In the genomic region with DNA sequence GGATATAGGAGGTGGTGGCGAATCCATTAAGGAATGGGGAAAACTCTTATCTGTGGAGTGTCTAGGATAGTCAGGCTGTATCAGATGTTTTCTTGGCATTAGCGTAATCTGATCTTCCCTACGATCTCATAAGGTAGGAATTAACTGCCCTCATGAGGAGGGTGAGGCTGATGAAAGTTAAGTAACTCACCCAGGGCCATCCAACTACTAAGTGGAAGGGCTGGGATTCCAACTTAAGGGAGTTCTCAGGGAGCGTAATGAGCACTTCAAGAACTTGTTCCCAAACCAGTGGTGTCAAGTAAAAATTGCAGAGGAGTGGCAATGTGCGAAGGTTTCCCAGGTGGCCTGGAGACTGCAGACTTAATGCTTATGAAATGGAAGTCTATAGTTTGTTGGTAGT, we compare ENCODE assay signal across 15 cellular contexts. TPM values are rescaled to one million over a fixed set of nuclear protein-coding genes. Genes with fewer than 3 reads are reported as not detected.
DNase-seq lines count a peak whose midpoint lies in the region; ATAC-seq and TF ChIP-seq lines count a peak whose summit lies in the region.
"Had no signal": no experiment of that assay in that cellular context is flagged by ENCODE, and none has a peak within 500 bp of the region (broad histone marks: within the 10 kb centered on the region; RNA-seq: fewer than 3 reads in every experiment).

No MANE protein-coding gene starts in this region.

- no peak for TF ChIP-seq CTCF in AG04449 (IDR thresholded peaks at IDR 0.05; ENCODE audit: insufficient read depth, low read length, missing control alignments)
- no peak for TF ChIP-seq CTCF in HCT116 (IDR thresholded peaks at IDR 0.05 in 2 of 3, conservative IDR thresholded peaks at IDR 0.05 in 1 of 3; ENCODE audit: borderline replicate concordance in 1 of 3, insufficient read depth in 1 of 3, low read depth in 2 of 3, low read length in 2 of 3)

- DNase-seq in AG04449 (ENCODE audit: low read depth, low spot score) = peak; percentile 12
- no peak for DNase-seq in HCT116 (ENCODE audit: low read depth, low spot score)
- peak; percentile 34 for DNase-seq in SW480 (ENCODE audit: low spot score)
- DNase-seq in islet precursor cell = peak; percentile 76
- no peak for DNase-seq in MG63
- DNase-seq in effector memory CD8-positive, alpha-beta T cell = no peak
- DNase-seq: activated CD8-positive, alpha-beta T cell treated with anti-CD3 and anti-CD28 coated beads for 36 hours; glutamatergic neuron; NCI-H1417 treated with DMSO at 0.1 percent for 48 hours; T-helper 17 cell had no signal

- no peaks in the 10 kb centered on the region for H3K36me3 Mint-ChIP-seq in effector memory CD8-positive, alpha-beta T cell (ENCODE audit: insufficient read depth)
- H3K36me3 Mint-ChIP-seq: activated naive CD4-positive, alpha-beta T cell treated with anti-CD3 and anti-CD28 coated beads, Interleukin-2, amount 50 U/mL, for 24 hours; memory B cell; stimulated activated memory B cell treated with anti-CD40 and anti-IgM and Interleukin-4, amounts not matched to agents 10 μg/mL and 1 μg/mL and 100 μg/mL, for 72 hours had no signal

- no TSS peak for BruUV-seq in HCT116 (replicated peaks; lab: Mats Ljungman, UMichigan)

- TF ChIP-seq POLR2A in HCT116 (IDR thresholded peaks at IDR 0.05; ENCODE audit: borderline replicate concordance, extremely low read depth, insufficient read depth, insufficient read length) = no peak

- RAD21 ChIA-PET in HCT116 (lab: Charles Lee; ENCODE audit: low non-redundant PET in 1 of 2, low total read pairs in 2 of 2, uncharacterized antibody in 2 of 2, unreplicated experiment in 2 of 2) = no interaction called here

- CTCF ChIA-PET in AG04449 (lab: Yijun Ruan, JAX) = interaction anchor here (1.1 to 1.5 kb wide), 2 partner anchors 11 to 18 kb away, joined by 4 read pairs; no protein-coding TSS in a partner anchor
- CTCF ChIA-PET in HCT116 (lab: Charles Lee) = no interaction called here

- H3K27me3 ChIP-seq in HCT116 (ENCODE audit: insufficient read depth, low read length) (no peaks in the 10 kb centered on the region), MG63 (no peaks in the 10 kb centered on the region)

- H3K27ac Mint-ChIP-seq in effector memory CD8-positive, alpha-beta T cell = no peak overlapping the region
- H3K27ac Mint-ChIP-seq: activated CD8-positive, alpha-beta T cell treated with anti-CD3 and anti-CD28 coated beads for 36 hours; activated naive CD4-positive, alpha-beta T cell treated with anti-CD3 and anti-CD28 coated beads, Interleukin-2, amount 50 U/mL, for 24 hours; memory B cell; stimulated activated memory B cell treated with anti-CD40 and anti-IgM and Interleukin-4, amounts not matched to agents 10 μg/mL and 1 μg/mL and 100 μg/mL, for 72 hours; T-helper 17 cell had no signal

- peak overlapping the region; percentile 21 for H3K4me2 ChIP-seq in HCT116 (ENCODE audit: low read length)

- H3K4me1 Mint-ChIP-seq in effector memory CD8-positive, alpha-beta T cell (ENCODE audit: low read depth in 2 of 2) = no peaks in the 10 kb centered on the region
- H3K4me1 Mint-ChIP-seq: activated naive CD4-positive, alpha-beta T cell treated with anti-CD3 and anti-CD28 coated beads, Interleukin-2, amount 50 U/mL, for 24 hours; memory B cell; stimulated activated memory B cell treated with anti-CD40 and anti-IgM and Interleukin-4, amounts not matched to agents 10 μg/mL and 1 μg/mL and 100 μg/mL, for 72 hours; T-helper 17 cell had no signal

- ATAC-seq in HCT116 = no peak
- ATAC-seq in GM21576 (IDR thresholded peaks at IDR 0.05; ENCODE audit: unreplicated experiment) = no peak
- no peak for ATAC-seq in HG03520 (IDR thresholded peaks at IDR 0.05; ENCODE audit: unreplicated experiment)
- ATAC-seq in effector memory CD8-positive, alpha-beta T cell (replicated peaks) = no peak
- ATAC-seq: activated CD8-positive, alpha-beta T cell treated with anti-CD3 and anti-CD28 coated beads for 36 hours; stimulated activated memory B cell treated with anti-CD40 and anti-IgM and Interleukin-4, amounts not matched to agents 10 μg/mL and 1 μg/mL and 100 μg/mL, for 72 hours; T-helper 17 cell had no signal

- H4K20me1 ChIP-seq in HCT116 (ENCODE audit: insufficient read depth) = no peaks in the 10 kb centered on the region

- H3K4me3 Mint-ChIP-seq in effector memory CD8-positive, alpha-beta T cell = no peak overlapping the region
- H3K4me3 Mint-ChIP-seq: activated CD8-positive, alpha-beta T cell treated with anti-CD3 and anti-CD28 coated beads for 36 hours; activated naive CD4-positive, alpha-beta T cell treated with anti-CD3 and anti-CD28 coated beads, Interleukin-2, amount 50 U/mL, for 24 hours; memory B cell; stimulated activated memory B cell treated with anti-CD40 and anti-IgM and Interleukin-4, amounts not matched to agents 10 μg/mL and 1 μg/mL and 100 μg/mL, for 72 hours; T-helper 17 cell had no signal

- no peak overlapping the region for H3K27ac ChIP-seq in HCT116 (ENCODE audit: low read depth, low read length)

- intact Hi-C loops in HCT116 (cut with micrococcal nuclease) = no loop called here

- peaks cover 18 to 36% of the 10 kb centered on the region in 2 experiments for H3K4me1 ChIP-seq in HCT116 (ENCODE audit: control insufficient read depth in 1 of 2, insufficient read depth in 2 of 2, low read length in 2 of 2)

- no peaks in the 10 kb centered on the region for H3K79me2 ChIP-seq in HCT116 (ENCODE audit: insufficient read depth, low read length)

- H2AFZ ChIP-seq in HCT116 (ENCODE audit: low read depth, low read length, poor library complexity, severe bottlenecking) = no peak overlapping the region

- POLR2A ChIA-PET in AG04449 (lab: Yijun Ruan, JAX) (no interaction called here), HCT116 (lab: Charles Lee) (no interaction called here)

- H3K27me3 Mint-ChIP-seq in effector memory CD8-positive, alpha-beta T cell = no peaks in the 10 kb centered on the region
- H3K27me3 Mint-ChIP-seq: activated CD8-positive, alpha-beta T cell treated with anti-CD3 and anti-CD28 coated beads for 36 hours; activated naive CD4-positive, alpha-beta T cell treated with anti-CD3 and anti-CD28 coated beads, Interleukin-2, amount 50 U/mL, for 24 hours; memory B cell; stimulated activated memory B cell treated with anti-CD40 and anti-IgM and Interleukin-4, amounts not matched to agents 10 μg/mL and 1 μg/mL and 100 μg/mL, for 72 hours had no signal

- peak; percentile 7; the same call in 1 of the 2 replicates for TF ChIP-seq RAD21 in HCT116 (IDR thresholded peaks at IDR 0.05; ENCODE audit: low read depth)

- no peaks in the 10 kb centered on the region for H3K9me3 ChIP-seq in HCT116 (ENCODE audit: control insufficient read depth in 1 of 2, insufficient read depth in 1 of 2, low read depth in 1 of 2, low read length in 2 of 2)
- H3K9me3 ChIP-seq in MG63 = no peaks in the 10 kb centered on the region

- no peaks in the 10 kb centered on the region for H3K9me3 Mint-ChIP-seq in effector memory CD8-positive, alpha-beta T cell
- H3K9me3 Mint-ChIP-seq: activated CD8-positive, alpha-beta T cell treated with anti-CD3 and anti-CD28 coated beads for 36 hours; activated naive CD4-positive, alpha-beta T cell treated with anti-CD3 and anti-CD28 coated beads, Interleukin-2, amount 50 U/mL, for 24 hours; memory B cell; stimulated activated memory B cell treated with anti-CD40 and anti-IgM and Interleukin-4, amounts not matched to agents 10 μg/mL and 1 μg/mL and 100 μg/mL, for 72 hours had no signal

- H3K9ac ChIP-seq in HCT116 (ENCODE audit: low read length) = no peak overlapping the region

- H3K9me2 ChIP-seq in HCT116 (ENCODE audit: insufficient read depth) = peaks cover 4% of the 10 kb centered on the region; the same call in 1 of the 2 replicates

- no peaks in the 10 kb centered on the region for H3K36me3 ChIP-seq in HCT116 (ENCODE audit: control insufficient read depth in 1 of 2, insufficient read depth in 2 of 2, low read length in 2 of 2)
- no peaks in the 10 kb centered on the region for H3K36me3 ChIP-seq in MG63

- H3K4me3 ChIP-seq in AG04449 (ENCODE audit: low read depth, low read length) (no peak overlapping the region), HCT116 (replicated peaks in 1 of 2; ENCODE audit: low read depth in 1 of 2, low read length in 2 of 2) (no peak overlapping the region), MG63 (no peak overlapping the region)

TF ChIP-seq in HCT116, 20 proteins besides CTCF, POLR2A, EP300 and RAD21:
- TF ChIP-seq MAX (IDR thresholded peaks at IDR 0.05) (no peak), EGR1 (IDR thresholded peaks at IDR 0.05; ENCODE audit: low read depth) (no peak), ELF1 (IDR thresholded peaks at IDR 0.05; ENCODE audit: borderline replicate concordance, low read depth) (no peak), SP1 (IDR thresholded peaks at IDR 0.05; ENCODE audit: low read depth) (no peak), TCF7L2 (IDR thresholded peaks at IDR 0.05; ENCODE audit: borderline replicate concordance, extremely low read depth, insufficient read depth, insufficient read length) (no peak), JUND (IDR thresholded peaks at IDR 0.05) (no peak), ZFX (IDR thresholded peaks at IDR 0.05) (no peak), YY1 (IDR thresholded peaks at IDR 0.05; ENCODE audit: extremely low read depth, insufficient replicate concordance, low read depth, low read length) (no peak)
- TF ChIP-seq, protein P1, sequence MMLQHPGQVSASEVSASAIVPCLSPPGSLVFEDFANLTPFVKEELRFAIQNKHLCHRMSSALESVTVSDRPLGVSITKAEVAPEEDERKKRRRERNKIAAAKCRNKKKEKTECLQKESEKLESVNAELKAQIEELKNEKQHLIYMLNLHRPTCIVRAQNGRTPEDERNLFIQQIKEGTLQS (IDR thresholded peaks at IDR 0.05) = no peak

RNA-seq across cellular contexts. Expression of gene OSBPL11, which starts 55.9 kb away (rescaled TPM):
- 11.1 TPM for total RNA-seq in HCT116 (2021; ENCODE audit: unreplicated experiment)
- 4.7 and 5.4 TPM in 2 replicates for polyA plus RNA-seq in HCT116 (2012)
- 10.0 and 11.6 TPM in 2 replicates for total RNA-seq in MG63 (2014; rRNA removed; shearing (Covaris generic); ENCODE audit: low replicate concordance)

Comparison
In these comparisons a context has a peak if more than half of its experiments do, and no peak if none do; other contexts are left out.
1. DNase-seq: peak in AG04449 (single experiment), SW480 (single experiment) and islet precursor cell (single experiment); none in HCT116 (single experiment), MG63 (single experiment) and effector memory CD8-positive, alpha-beta T cell (0 of 3).